In genomic region chr9:70438341-70438924, GRCh38 we compare ENCODE assay signal across 9 cellular contexts. TPM values are rescaled to one million over a fixed set of nuclear protein-coding genes. Genes with fewer than 3 reads are reported as not detected.
DNase-seq lines count a peak whose midpoint lies in the region; ATAC-seq, FAIRE-seq and TF ChIP-seq lines count a peak whose summit lies in the region.
"Had no signal": no experiment of that assay in that cellular context is flagged by ENCODE, and none has a peak within 500 bp of the region (broad histone marks: within the 10 kb centered on the region; RNA-seq: fewer than 3 reads in every experiment).

No MANE protein-coding gene starts in this region.

- H3K27me3 Mint-ChIP-seq in H9 (ENCODE audit: low read depth) = peaks cover 1% of the 10 kb centered on the region

- no peaks in the 10 kb centered on the region for H3K9me3 ChIP-seq in SK-N-SH
- no peaks in the 10 kb centered on the region for H3K9me3 ChIP-seq in H9 (ENCODE audit: control insufficient read depth, low read depth, low read length)

- H2AFZ ChIP-seq in SK-N-SH (ENCODE audit: low read depth) (peak overlapping the region; percentile 75), H9 (ENCODE audit: low read length) (no peak overlapping the region)

- H3K79me1 ChIP-seq in H9 (ENCODE audit: insufficient read depth, low read depth, low read length, poor library complexity, severe bottlenecking) = no peaks in the 10 kb centered on the region

- H3K56ac ChIP-seq in H9 (ENCODE audit: insufficient read length, low read depth, low read length) = no peak overlapping the region

- 63% methylated on average over 3 of the region's 3 CpGs for WGBS in SK-N-SH (ENCODE audit: low lambda C conversion rate)
- no CpG with 5 or more reads among the region's 3 CpGs for WGBS in H9 (ENCODE audit: extremely low coverage, insufficient read length, low lambda C conversion rate)

- no peak overlapping the region for H4K5ac ChIP-seq in H9 (ENCODE audit: insufficient read length, low read depth, low read length)

- no peaks in the 10 kb centered on the region; a peak in 2 of 4 replicates for H3K4me1 Mint-ChIP-seq in H9

- H4K20me1 ChIP-seq in SK-N-SH (ENCODE audit: insufficient read depth) (no peaks in the 10 kb centered on the region), H9 (ENCODE audit: control insufficient read depth, insufficient read depth, insufficient read length) (no peaks in the 10 kb centered on the region)

- H3F3A ChIP-seq in SK-N-SH (replicated peaks; ENCODE audit: insufficient read depth) = peaks cover 13% of the 10 kb centered on the region

- no peak overlapping the region for H3K18ac ChIP-seq in H9 (ENCODE audit: insufficient read length, low read depth, low read length)

- H3K79me2 ChIP-seq in SK-N-SH (ENCODE audit: insufficient read depth) (no peaks in the 10 kb centered on the region), H9 (ENCODE audit: insufficient read depth, low read length) (no peaks in the 10 kb centered on the region)

- POLR2A ChIA-PET in SK-N-SH (lab: Yijun Ruan, JAX) = no interaction called here

- H3K4me1 ChIP-seq in SK-N-SH (ENCODE audit: control insufficient read depth in 1 of 2, insufficient read depth in 2 of 2, low read depth in 1 of 2, low read length in 1 of 2) = peaks cover 0 to 25% of the 10 kb centered on the region in 2 experiments; a peak in 2 of 4 replicates
- no peaks in the 10 kb centered on the region for H3K4me1 ChIP-seq in H9 (ENCODE audit: insufficient read depth, low read length)

- H2BK120ac ChIP-seq in H9 (ENCODE audit: low read depth, low read length, poor library complexity, severe bottlenecking) = no peak overlapping the region

- FAIRE-seq in H54 (lab: Jason Lieb, UNC) = peak; percentile 98

- no peak overlapping the region for H2BK20ac ChIP-seq in H9 (ENCODE audit: low read depth, low read length, poor library complexity, severe bottlenecking)

- H3K4me2 ChIP-seq in SK-N-SH (peak overlapping the region; percentile 51), H9 (ENCODE audit: insufficient read depth, insufficient read length, low read length) (no peak overlapping the region)

- no peak overlapping the region for H3K23ac ChIP-seq in H9 (ENCODE audit: insufficient read length, low read depth, low read length)

- H3K14ac ChIP-seq in H9 (ENCODE audit: insufficient read depth, low read length) = no peak overlapping the region

- H3K4me3 Mint-ChIP-seq in H9 = no peak overlapping the region

- H4K8ac ChIP-seq in H9 (replicated peaks; ENCODE audit: insufficient read length, low read depth, low read length) = no peak overlapping the region

- H3K27ac ChIP-seq in SK-N-SH (ENCODE audit: low read depth in 2 of 2, low read length in 1 of 2) (peak overlapping the region in 1 of 2 experiments; percentile 45; a peak in 1 of 4 replicates), H9 (ENCODE audit: insufficient read length, low read depth, low read length) (no peak overlapping the region)

- no peaks in the 10 kb centered on the region for H3K9me2 ChIP-seq in SK-N-SH

- no peaks in the 10 kb centered on the region for H3K9me3 Mint-ChIP-seq in H9

- H3K36me3 Mint-ChIP-seq in H9 (ENCODE audit: insufficient read depth in 1 of 3, low read depth in 3 of 3) = no peaks in the 10 kb centered on the region

- H3K23me2 ChIP-seq in H9 (ENCODE audit: insufficient read length, low read depth, low read length, poor library complexity, severe bottlenecking) = no peaks in the 10 kb centered on the region

- no peak overlapping the region for H3T11ph ChIP-seq in H9 (ENCODE audit: low read length)

- TF ChIP-seq POLR2A in H54 (IDR thresholded peaks at IDR 0.05; ENCODE audit: low read depth, low read length) = no peak

- H3K4me3 ChIP-seq in SK-N-SH (ENCODE audit: low read depth in 2 of 2, low read length in 1 of 2) (no peak overlapping the region), fibroblast of villous mesenchyme (ENCODE audit: low read depth, low read length) (no peak overlapping the region)

- H3K9ac ChIP-seq in SK-N-SH = no peak overlapping the region
- H3K9ac ChIP-seq in H9 (ENCODE audit: extremely low read depth, insufficient read length, low read length) = no peak overlapping the region

- ATAC-seq in sciatic nerve (peak; percentile 72), HG02642 (IDR thresholded peaks at IDR 0.05; ENCODE audit: poor library complexity, unreplicated experiment) (no peak), HG03460 (IDR thresholded peaks at IDR 0.05; ENCODE audit: unreplicated experiment) (no peak)

- no peak overlapping the region for H2AK5ac ChIP-seq in H9 (ENCODE audit: insufficient read length, low read length)

- TF ChIP-seq RAD21 in SK-N-SH (IDR thresholded peaks at IDR 0.05; ENCODE audit: low read length) = no peak

- peak; percentile 68 for DNase-seq in H54 (ENCODE audit: insufficient read length, low spot score)
- DNase-seq in SK-N-SH = no peak
- peak; percentile 94 for DNase-seq in fibroblast of villous mesenchyme (ENCODE audit: low read depth)
- no peak for DNase-seq in sciatic nerve (ENCODE audit: low spot score)
- no peak for DNase-seq in NAMALWA (ENCODE audit: low spot score)
- no peak for DNase-seq in H9
- DNase-seq: SHP77 treated with DMSO at 0.1 percent for 48 hours had no signal

- CTCF ChIA-PET in SK-N-SH (lab: Yijun Ruan, JAX) = interaction anchor here (1.0 kb wide), 1 partner anchor 164 kb away, joined by 4 read pairs; no protein-coding TSS in a partner anchor

- TF ChIP-seq CTCF in SK-N-SH (IDR thresholded peaks at IDR 0.05) = no peak
- no peak for TF ChIP-seq CTCF in fibroblast of villous mesenchyme (IDR thresholded peaks at IDR 0.05; ENCODE audit: insufficient read depth, low read depth, low read length)
- TF ChIP-seq CTCF in H9 (conservative IDR thresholded peaks at IDR 0.05) = no peak

- TF ChIP-seq EP300 in SK-N-SH (IDR thresholded peaks at IDR 0.05; ENCODE audit: borderline replicate concordance in 1 of 2, low read depth in 1 of 2, low read length in 1 of 2) = peak in 1 of 2 experiments; percentile 22; a peak in 1 of 4 replicates

- no peak overlapping the region for H2BK5ac ChIP-seq in H9 (ENCODE audit: insufficient read length, low read length)

- H3K27ac Mint-ChIP-seq in H9 = no peak overlapping the region

- H2BK15ac ChIP-seq in H9 (ENCODE audit: low read depth, low read length) = no peak overlapping the region

- no peak overlapping the region for H4K91ac ChIP-seq in H9 (ENCODE audit: insufficient read length, low read depth, low read length)

- H3K27me3 ChIP-seq in SK-N-SH (ENCODE audit: insufficient read depth) = no peaks in the 10 kb centered on the region
- H3K27me3 ChIP-seq in H9 (ENCODE audit: insufficient read depth, low read length) = no peaks in the 10 kb centered on the region

- no peak overlapping the region for H2BK12ac ChIP-seq in H9 (ENCODE audit: insufficient read length, low read depth, low read length)

- no peak overlapping the region for H3K4ac ChIP-seq in H9 (ENCODE audit: low read depth, low read length)

- H3K36me3 ChIP-seq in SK-N-SH (replicated peaks in 1 of 2; ENCODE audit: control insufficient read depth in 1 of 2, insufficient read depth in 2 of 2, low read length in 1 of 2) = no peaks in the 10 kb centered on the region

- intact Hi-C loops in sciatic nerve (cut with DNase I) = no loop called here

TF ChIP-seq in SK-N-SH, 30 proteins besides CTCF, POLR2A, EP300 and RAD21 (continues in another document):
- TF ChIP-seq IRF3 (IDR thresholded peaks at IDR 0.05; ENCODE audit: low read depth, low read length) (no peak), FOXM1 (IDR thresholded peaks at IDR 0.05; ENCODE audit: low read depth) (no peak), MAX (IDR thresholded peaks at IDR 0.05; ENCODE audit: low read depth) (peak; percentile 53; the same call in 1 of the 2 replicates), FOXJ3 (CRISPR knock-in tag; IDR thresholded peaks at IDR 0.05) (no peak), RFX5 (IDR thresholded peaks at IDR 0.05; ENCODE audit: low read length) (no peak), RCOR1 (IDR thresholded peaks at IDR 0.05; ENCODE audit: low read length) (no peak), MXI1 (IDR thresholded peaks at IDR 0.05; ENCODE audit: low read depth, low read length) (no peak), RXRA (IDR thresholded peaks at IDR 0.05; ENCODE audit: borderline replicate concordance, low read depth) (no peak), SMC3 (IDR thresholded peaks at IDR 0.05; ENCODE audit: low read depth, low read length) (no peak), GABPA (IDR thresholded peaks at IDR 0.05; ENCODE audit: low read depth) (peak; percentile 39; the same call in 1 of the 2 replicates), GATA2 (CRISPR knock-in tag; IDR thresholded peaks at IDR 0.05) (no peak), TEAD4 (IDR thresholded peaks at IDR 0.05; ENCODE audit: borderline replicate concordance, insufficient read depth) (no peak), FOSL2 (IDR thresholded peaks at IDR 0.05; ENCODE audit: borderline replicate concordance, low read depth) (peak; percentile 46; the same call in 1 of the 2 replicates), TCF12 (IDR thresholded peaks at IDR 0.05) (no peak; the same call in 1 of the 2 replicates), JUND (IDR thresholded peaks at IDR 0.05) (no peak)

RNA-seq across cellular contexts. Expression of gene KLF9, which starts 24.0 kb away (rescaled TPM):
- polyA plus RNA-seq in SK-N-SH (2012; rRNA removed) = 5.8 and 6.9 TPM in 2 replicates
- 5.9 and 7.6 TPM in 2 replicates for polyA plus RNA-seq in SK-N-SH (2012; cell fraction: cytosol; rRNA removed)
- polyA plus RNA-seq in SK-N-SH (2012; cell fraction: nucleus; rRNA removed) = 5.0 and 8.3 TPM in 2 replicates
- total RNA-seq in fibroblast of villous mesenchyme (34.5 and 37.1 TPM in 2 replicates), sciatic nerve (94.6 TPM), H9 (2021) (0.18 and 0.26 TPM in 2 replicates)

Comparison
In these comparisons a context has a peak if more than half of its experiments do, and no peak if none do; other contexts are left out.
1. DNase-seq: peak in H54 (single experiment) and fibroblast of villous mesenchyme (single experiment); none in SK-N-SH (single experiment), sciatic nerve (single experiment), NAMALWA (single experiment) and H9 (single experiment).
2. RNA of gene KLF9, which starts 24.0 kb away (total RNA-seq): 94.6 TPM in sciatic nerve (single experiment) and 34.5 to 37.1 TPM in fibroblast of villous mesenchyme; 0.18 to 0.26 TPM in H9; every median in the first group is over 10 times any median in the second.